20 cellular contexts compared by ENCODE assay signal in the genomic region with DNA sequence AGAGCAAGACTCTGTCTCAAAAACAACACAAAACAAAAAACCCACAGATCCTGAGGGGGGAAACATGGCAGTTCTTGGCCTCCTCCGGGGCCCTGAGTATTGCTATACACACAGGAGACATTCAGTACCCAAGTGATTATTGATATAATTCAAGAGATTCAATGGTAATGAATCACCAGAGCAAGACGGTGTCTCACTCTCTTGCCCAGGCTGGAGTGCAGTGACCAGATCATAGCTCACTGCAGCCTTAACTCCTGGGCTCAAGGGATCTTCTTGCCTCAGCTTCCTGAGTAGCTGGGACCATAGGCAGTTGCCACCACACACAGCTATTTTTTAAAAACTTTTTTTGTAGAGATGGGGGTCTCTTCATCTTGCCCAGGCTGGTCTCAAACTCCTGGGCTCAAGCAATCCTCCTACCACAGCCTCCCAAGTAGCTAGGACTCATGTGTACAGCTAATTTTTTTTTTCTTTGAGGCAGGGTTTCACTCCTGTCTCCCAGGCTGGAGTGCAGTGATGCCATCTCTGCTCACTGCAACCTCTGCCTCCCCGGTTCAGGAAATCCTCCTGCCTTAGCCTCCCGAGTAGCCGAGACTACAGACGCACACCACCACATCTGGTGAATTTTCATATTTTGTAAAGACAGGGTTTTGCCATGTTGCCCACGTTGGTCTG. TPM values are rescaled to one million over a fixed set of nuclear protein-coding genes. Genes with fewer than 3 reads are reported as not detected.
A peak's percentile ranks its signal among the peaks of the same experiment; 100 is the strongest.
DNase-seq lines count a peak whose midpoint lies in the region; ATAC-seq and TF ChIP-seq lines count a peak whose summit lies in the region.
"Had no signal": no experiment of that assay in that cellular context is flagged by ENCODE, and none has a peak within 500 bp of the region (broad histone marks: within the 10 kb centered on the region; RNA-seq: fewer than 3 reads in every experiment).

No MANE protein-coding gene starts in this region.

- POLR2A ChIA-PET in activated CD8-positive, alpha-beta T cell treated with anti-CD3 and anti-CD28 coated beads, Interleukin-2, amount 10 ng/mL, durations not matched to agents 7 days and 5 days (lab: Charles Lee) = interaction anchor here (0.6 to 1.9 kb wide), 5 partner anchors 22 to 142 kb away, joined by 3 to 10 read pairs (median 4); a partner anchor contains a TSS
- POLR2A ChIA-PET in activated CD8-positive, alpha-beta T cell treated with anti-CD3 and anti-CD28 coated beads for 36 hours (lab: Charles Lee) = interaction anchor here (0.7 to 1.0 kb wide), 4 partner anchors 22 to 124 kb away, joined by 3 to 4 read pairs (median 4); a partner anchor contains a TSS

- no peak for DNase-seq in activated CD8-positive, alpha-beta T cell treated with anti-CD3 and anti-CD28 coated beads, Interleukin-2, amount 10 ng/mL, durations not matched to agents 7 days and 5 days
- no peak for DNase-seq in activated CD8-positive, alpha-beta T cell treated with anti-CD3 and anti-CD28 coated beads for 36 hours
- DNase-seq in central memory CD8-positive, alpha-beta T cell (ENCODE audit: low spot score in 2 of 2) = no peak
- DNase-seq in osteoblast (ENCODE audit: insufficient read length, low spot score, missing footprints) = no peak
- no peak for DNase-seq in A172 (ENCODE audit: low spot score)
- DNase-seq in transverse colon = no peak
- no peak for DNase-seq in NCI-H526 (lab: John Stamatoyannopoulos, UW)
- DNase-seq: activated CD4-positive, alpha-beta T cell treated with anti-CD3 and anti-CD28 coated beads for 1 hour; DMS79; foreskin keratinocyte; occipital lobe; spleen; stimulated activated CD4-positive, alpha-beta T cell treated with anti-CD3 and anti-CD28 coated beads, Interleukin-4, amount 100 ng/mL, for 1 hour had no signal

- H3K36me3 Mint-ChIP-seq in activated CD8-positive, alpha-beta T cell treated with anti-CD3 and anti-CD28 coated beads, Interleukin-2, amount 10 ng/mL, durations not matched to agents 7 days and 5 days (ENCODE audit: low read depth) = no peaks in the 10 kb centered on the region
- no peaks in the 10 kb centered on the region for H3K36me3 Mint-ChIP-seq in activated CD8-positive, alpha-beta T cell treated with anti-CD3 and anti-CD28 coated beads for 36 hours (ENCODE audit: low read depth)
- H3K36me3 Mint-ChIP-seq in central memory CD8-positive, alpha-beta T cell (ENCODE audit: insufficient read depth) = no peaks in the 10 kb centered on the region
- H3K36me3 Mint-ChIP-seq: activated naive CD4-positive, alpha-beta T cell treated with anti-CD3 and anti-CD28 coated beads, Interleukin-2, amount 50 U/mL, for 72 hours; naive B cell had no signal

- H3K27me3 Mint-ChIP-seq in activated CD8-positive, alpha-beta T cell treated with anti-CD3 and anti-CD28 coated beads, Interleukin-2, amount 10 ng/mL, durations not matched to agents 7 days and 5 days (ENCODE audit: low read depth) = peaks cover 5% of the 10 kb centered on the region
- peaks cover 3% of the 10 kb centered on the region for H3K27me3 Mint-ChIP-seq in activated CD8-positive, alpha-beta T cell treated with anti-CD3 and anti-CD28 coated beads for 36 hours
- no peaks in the 10 kb centered on the region for H3K27me3 Mint-ChIP-seq in central memory CD8-positive, alpha-beta T cell
- H3K27me3 Mint-ChIP-seq: naive B cell had no signal

- TF ChIP-seq EP300 in transverse colon (IDR thresholded peaks at IDR 0.05; ENCODE audit: low read depth) = no peak

- CTCF ChIA-PET in activated CD8-positive, alpha-beta T cell treated with anti-CD3 and anti-CD28 coated beads, Interleukin-2, amount 10 ng/mL, durations not matched to agents 7 days and 5 days (lab: Charles Lee) = interaction anchor here (0.7 to 2.3 kb wide), 44 partner anchors 8 to 428 kb away, joined by 3 to 30 read pairs (median 4); a partner anchor contains a TSS
- CTCF ChIA-PET in activated CD8-positive, alpha-beta T cell treated with anti-CD3 and anti-CD28 coated beads for 36 hours (lab: Charles Lee) = interaction anchor here (0.6 to 2.5 kb wide), 63 partner anchors 8 to 1389 kb away, joined by 3 to 26 read pairs (median 5); a partner anchor contains a TSS

- H3K27me3 ChIP-seq in Loucy (ENCODE audit: insufficient read depth, low read length, poor library complexity, severe bottlenecking) (no peaks in the 10 kb centered on the region), osteoblast (ENCODE audit: insufficient read depth, low read length) (no peaks in the 10 kb centered on the region), transverse colon (no peaks in the 10 kb centered on the region)
- H3K27me3 ChIP-seq: foreskin keratinocyte, right atrium auricular region, spleen, testis, vagina had no signal

- 77 to 80% methylated on average over 2 to 7 of the region's 7 CpGs for WGBS in transverse colon (ENCODE audit: low coverage in 1 of 2), 2 donors

- H2AFZ ChIP-seq in Loucy (ENCODE audit: low read length) (no peak overlapping the region), osteoblast (ENCODE audit: low read length) (peak overlapping the region; percentile 77)

- H3K4me3 Mint-ChIP-seq in activated CD8-positive, alpha-beta T cell treated with anti-CD3 and anti-CD28 coated beads, Interleukin-2, amount 10 ng/mL, durations not matched to agents 7 days and 5 days = peak overlapping the region; percentile 50
- H3K4me3 Mint-ChIP-seq in activated CD8-positive, alpha-beta T cell treated with anti-CD3 and anti-CD28 coated beads for 36 hours = no peak overlapping the region
- H3K4me3 Mint-ChIP-seq in central memory CD8-positive, alpha-beta T cell = peak overlapping the region; percentile 55

- H3K27ac ChIP-seq in osteoblast (ENCODE audit: low read depth, low read length) (no peak overlapping the region), transverse colon (no peak overlapping the region)
- H3K27ac ChIP-seq: foreskin keratinocyte, right atrium auricular region, testis, vagina had no signal

- H4K20me1 ChIP-seq in Loucy (ENCODE audit: insufficient read depth, low read length, poor library complexity, severe bottlenecking) = no peaks in the 10 kb centered on the region
- no peaks in the 10 kb centered on the region for H4K20me1 ChIP-seq in osteoblast (ENCODE audit: insufficient read depth, low read length)

- no peak for TF ChIP-seq POLR2A in transverse colon (IDR thresholded peaks at IDR 0.05)

- no peak for TF ChIP-seq CTCF in activated CD8-positive, alpha-beta T cell treated with anti-CD3 and anti-CD28 coated beads for 36 hours (IDR thresholded peaks at IDR 0.05)
- TF ChIP-seq CTCF in Loucy (conservative IDR thresholded peaks at IDR 0.05; ENCODE audit: low read length) = no peak
- TF ChIP-seq CTCF in osteoblast (IDR thresholded peaks at IDR 0.05; ENCODE audit: extremely low read depth, low read depth, low read length) = no peak
- no peak for TF ChIP-seq CTCF in transverse colon (IDR thresholded peaks at IDR 0.05)

- intact Hi-C loops in activated CD8-positive, alpha-beta T cell treated with anti-CD3 and anti-CD28 coated beads for 36 hours (cut with micrococcal nuclease) = loop anchor here (2.0 to 5.0 kb wide), 4 partner anchors 47 to 278 kb away; a partner anchor contains a TSS
- intact Hi-C loops in transverse colon (cut with DNase I; ENCODE audit: low total_unique reads) = no loop called here

- in situ Hi-C loops in transverse colon (cut with MboI; ENCODE audit: low pct_ligation_motif_present in 1 of 4, low pct_unique_long_range_greater_than_20kb in 1 of 4, low sequenced_read_pairs in 3 of 4) = loop anchor here (5.0 to 25.0 kb wide), 3 partner anchors 273 to 295 kb away; no protein-coding TSS in a partner anchor

- H3F3A ChIP-seq in Loucy (ENCODE audit: low read depth) = no peaks in the 10 kb centered on the region

- H3K4me3 ChIP-seq in Loucy (ENCODE audit: low read length, poor library complexity, severe bottlenecking) (peak overlapping the region; percentile 57), osteoblast (ENCODE audit: insufficient read depth, low read length) (no peak overlapping the region), transverse colon (no peak overlapping the region)
- H3K4me3 ChIP-seq: right atrium auricular region, testis, vagina had no signal

- H3K4me1 Mint-ChIP-seq in activated CD8-positive, alpha-beta T cell treated with anti-CD3 and anti-CD28 coated beads, Interleukin-2, amount 10 ng/mL, durations not matched to agents 7 days and 5 days (ENCODE audit: low read depth) = peaks cover 18% of the 10 kb centered on the region
- H3K4me1 Mint-ChIP-seq in activated CD8-positive, alpha-beta T cell treated with anti-CD3 and anti-CD28 coated beads for 36 hours (ENCODE audit: low read depth) = peaks cover 20% of the 10 kb centered on the region
- H3K4me1 Mint-ChIP-seq in central memory CD8-positive, alpha-beta T cell = peaks cover 13% of the 10 kb centered on the region

- H3K9me3 ChIP-seq in Loucy (ENCODE audit: insufficient read depth, low read depth, low read length) (no peaks in the 10 kb centered on the region), osteoblast (ENCODE audit: low read depth, low read length) (no peaks in the 10 kb centered on the region), transverse colon (no peaks in the 10 kb centered on the region)
- H3K9me3 ChIP-seq: right atrium auricular region, spleen, testis, vagina had no signal

- no peak overlapping the region for H3K9ac ChIP-seq in Loucy (ENCODE audit: low read depth, low read length, poor library complexity, severe bottlenecking)

- H3K79me2 ChIP-seq in Loucy (ENCODE audit: insufficient read depth, low read length) (no peaks in the 10 kb centered on the region), osteoblast (ENCODE audit: insufficient read depth, low read length) (no peaks in the 10 kb centered on the region)

- H3K4me1 ChIP-seq in Loucy (ENCODE audit: insufficient read depth, low read length, poor library complexity, severe bottlenecking) (peaks cover 6% of the 10 kb centered on the region), osteoblast (ENCODE audit: insufficient read depth, low read length) (no peaks in the 10 kb centered on the region), transverse colon (peaks cover 0 to 7% (median 0%) of the 10 kb centered on the region in 4 donors)
- H3K4me1 ChIP-seq: foreskin keratinocyte, right atrium auricular region, vagina had no signal

- H3K9me2 ChIP-seq in Loucy (replicated peaks; ENCODE audit: low read depth, low read length) = no peaks in the 10 kb centered on the region

- H3K4me2 ChIP-seq in Loucy (ENCODE audit: low read depth, low read length, poor library complexity, severe bottlenecking) (peak overlapping the region; percentile 64), osteoblast (ENCODE audit: insufficient read depth, low read length) (no peak overlapping the region)

- no peak for ATAC-seq in activated CD8-positive, alpha-beta T cell treated with anti-CD3 and anti-CD28 coated beads, Interleukin-2, amount 10 ng/mL, durations not matched to agents 7 days and 5 days
- ATAC-seq in activated CD8-positive, alpha-beta T cell treated with anti-CD3 and anti-CD28 coated beads for 36 hours = no peak
- no peak for ATAC-seq in central memory CD8-positive, alpha-beta T cell (replicated peaks; ENCODE audit: extremely low read depth, poor library complexity, severe bottlenecking)
- ATAC-seq: activated naive CD4-positive, alpha-beta T cell treated with anti-CD3 and anti-CD28 coated beads, Interleukin-2, amount 50 U/mL, for 72 hours had no signal

- H3K36me3 ChIP-seq in Loucy (ENCODE audit: insufficient read depth, low read length) (no peaks in the 10 kb centered on the region), osteoblast (ENCODE audit: insufficient read depth, low read length) (no peaks in the 10 kb centered on the region), transverse colon (no peaks in the 10 kb centered on the region)
- H3K36me3 ChIP-seq: right atrium auricular region, spleen, vagina had no signal

- H3K9me3 Mint-ChIP-seq in activated CD8-positive, alpha-beta T cell treated with anti-CD3 and anti-CD28 coated beads, Interleukin-2, amount 10 ng/mL, durations not matched to agents 7 days and 5 days (ENCODE audit: insufficient read depth) = no peaks in the 10 kb centered on the region
- H3K9me3 Mint-ChIP-seq in activated CD8-positive, alpha-beta T cell treated with anti-CD3 and anti-CD28 coated beads for 36 hours = no peaks in the 10 kb centered on the region
- no peaks in the 10 kb centered on the region for H3K9me3 Mint-ChIP-seq in central memory CD8-positive, alpha-beta T cell
- H3K9me3 Mint-ChIP-seq: activated naive CD4-positive, alpha-beta T cell treated with anti-CD3 and anti-CD28 coated beads, Interleukin-2, amount 50 U/mL, for 72 hours; activated T-helper 1 cell treated with anti-CD3 and anti-CD28 coated beads, Interleukin-12 subunit alpha, Interleukin-12 subunit beta, Interleukin-2, Interleukin-4 antibody, amounts not matched to agents 30 ng/mL and 10 ng/mL and 1 ng/mL, durations not matched to agents 14 hours and 24 hours and 36 hours; naive B cell had no signal

- H3K27ac Mint-ChIP-seq in activated CD8-positive, alpha-beta T cell treated with anti-CD3 and anti-CD28 coated beads, Interleukin-2, amount 10 ng/mL, durations not matched to agents 7 days and 5 days = peak overlapping the region; percentile 60
- no peak overlapping the region for H3K27ac Mint-ChIP-seq in activated CD8-positive, alpha-beta T cell treated with anti-CD3 and anti-CD28 coated beads for 36 hours
- H3K27ac Mint-ChIP-seq in central memory CD8-positive, alpha-beta T cell (ENCODE audit: low read depth) = no peak overlapping the region

RNA-seq across cellular contexts. Expression of a gene that starts 21.8 kb away (rescaled TPM):
- total RNA-seq in activated CD8-positive, alpha-beta T cell treated with anti-CD3 and anti-CD28 coated beads, Interleukin-2, amount 10 ng/mL, durations not matched to agents 7 days and 5 days = 10 to 100 TPM; 21.5 to 24.9 TPM
- 10 to 100 TPM; 24.1 to 29.3 TPM for total RNA-seq in activated CD8-positive, alpha-beta T cell treated with anti-CD3 and anti-CD28 coated beads for 36 hours
- total RNA-seq in osteoblast (72.5 and 73.1 TPM in 2 replicates), transverse colon (100 to 1,000 TPM in 1 of 4 donors, 10 to 100 TPM in 3; 16.1 to 225 (median 47.8) TPM)
- total RNA-seq in A172 (2014; rRNA removed; shearing (Covaris generic)) = 59.7 and 77.8 TPM in 2 replicates

RNA-seq across cellular contexts. Expression of a gene that starts 46.9 kb away (rescaled TPM):
- total RNA-seq in activated CD8-positive, alpha-beta T cell treated with anti-CD3 and anti-CD28 coated beads, Interleukin-2, amount 10 ng/mL, durations not matched to agents 7 days and 5 days = 100 to 1,000 TPM; 187 to 210 TPM
- total RNA-seq in activated CD8-positive, alpha-beta T cell treated with anti-CD3 and anti-CD28 coated beads for 36 hours = 10 to 100 TPM; 81.9 to 86.0 TPM
- total RNA-seq in osteoblast = 109 and 114 TPM in 2 replicates
- total RNA-seq in A172 (2014; rRNA removed; shearing (Covaris generic)) = 145 and 150 TPM in 2 replicates
- total RNA-seq in transverse colon = 10 to 100 TPM in 2 of 4 donors, 1 to 10 TPM in 2; 5.0 to 28.9 (median 13.4) TPM
